ENCODE assay signal across 7 cellular contexts in genomic region chrX:64204252-64204651, GRCh38. TPM values are rescaled to one million over a fixed set of nuclear protein-coding genes. Genes with fewer than 3 reads are reported as not detected.
DNase-seq lines count a peak whose midpoint lies in the region; ATAC-seq and TF ChIP-seq lines count a peak whose summit lies in the region.

No MANE protein-coding gene starts in this region.

- H3K9me3 ChIP-seq in ascending aorta (no peaks in the 10 kb centered on the region), stomach smooth muscle (ENCODE audit: control insufficient read depth in 2 of 2, low read length in 2 of 2) (no peaks in the 10 kb centered on the region)

- H3K27ac ChIP-seq in ascending aorta (peak overlapping the region; percentile 87 to 90), stomach smooth muscle (ENCODE audit: low read length) (peak overlapping the region; percentile 67)

- TF ChIP-seq CTCF in ascending aorta (IDR thresholded peaks at IDR 0.05) = no peak

- H3K27me3 ChIP-seq in ascending aorta (no peaks in the 10 kb centered on the region), stomach smooth muscle (ENCODE audit: control insufficient read depth in 1 of 2, insufficient read depth in 2 of 2, low read length in 2 of 2) (peaks cover 0 to 2% of the 10 kb centered on the region in 2 donors)

- H3K9ac ChIP-seq in stomach smooth muscle (ENCODE audit: low read length in 2 of 2) = peak overlapping the region; percentile 62 to 64

- intact Hi-C loops in ascending aorta (cut with DNase I) = loop anchor here (2.0 to 10.0 kb wide), 4 partner anchors 191 to 1331 kb away; partner anchors contain the start of genes LAS1L, MTMR8 and ZC3H12B

- ATAC-seq in HG03025 (IDR thresholded peaks at IDR 0.05; ENCODE audit: low FRiP score, unreplicated experiment) = no peak
- no peak for ATAC-seq in GM21423 (IDR thresholded peaks at IDR 0.05; ENCODE audit: unreplicated experiment)

- no peak for DNase-seq in Jurkat, Clone E6-1 (ENCODE audit: low read depth, low spot score)
- DNase-seq in ascending aorta (ENCODE audit: low spot score in 2 of 2) (peak in 1 of 2 donors; percentile 65), islet precursor cell (peak; percentile 55), CD1c-positive myeloid dendritic cell (ENCODE audit: extremely low spot score) (no peak)

- H3K36me3 ChIP-seq in ascending aorta = no peaks in the 10 kb centered on the region
- no peaks in the 10 kb centered on the region for H3K36me3 ChIP-seq in stomach smooth muscle (ENCODE audit: control insufficient read depth in 2 of 2, insufficient read depth in 2 of 2, low read length in 2 of 2)

- H3K4me3 ChIP-seq in Jurkat, Clone E6-1 (ENCODE audit: low read length) = peak overlapping the region; percentile 61; the same call in 1 of the 2 replicates
- H3K4me3 ChIP-seq in ascending aorta = peak overlapping the region; percentile 65 to 90
- peak overlapping the region; percentile 63 to 78 for H3K4me3 ChIP-seq in stomach smooth muscle (ENCODE audit: low read length in 2 of 2)

- H3K4me1 ChIP-seq in ascending aorta (peaks cover 0 to 7% of the 10 kb centered on the region in 2 donors), stomach smooth muscle (ENCODE audit: control insufficient read depth, insufficient read depth, low read length) (peaks cover 40% of the 10 kb centered on the region)

RNA-seq across cellular contexts. Expression of gene AMER1, which starts 1.3 kb away (rescaled TPM):
- polyA plus RNA-seq in Jurkat, Clone E6-1 (2012; ENCODE audit: insufficient read depth, insufficient read length) = 3.3 TPM
- 3.9 TPM for total RNA-seq in ascending aorta

RNA-seq across cellular contexts. Expression of gene ASB12, which starts 26.2 kb away (rescaled TPM):
- not detected for polyA plus RNA-seq in Jurkat, Clone E6-1 (2012; ENCODE audit: insufficient read depth, insufficient read length)
- total RNA-seq in ascending aorta = not detected
